In the genomic region with DNA sequence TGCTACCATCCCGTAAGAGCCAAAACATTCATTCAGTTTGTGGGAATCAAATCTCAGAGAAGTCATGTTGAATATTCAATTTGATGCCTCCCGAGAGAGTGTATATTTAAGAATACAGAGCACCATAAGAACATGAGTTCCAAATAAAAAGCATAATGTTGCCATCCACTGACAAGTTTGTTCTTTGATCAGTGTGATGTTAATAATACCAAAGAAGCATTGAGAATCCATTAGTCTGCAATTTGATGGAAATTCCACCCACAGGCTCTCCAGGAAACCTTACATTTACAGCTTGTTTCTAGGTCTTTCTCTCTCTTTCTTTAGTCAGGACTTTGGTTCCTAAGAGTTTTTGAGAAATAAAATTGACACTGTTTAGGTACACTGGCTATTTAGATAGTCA, we compare ENCODE assay signal across 1 cellular context.
TF ChIP-seq lines count a peak whose summit lies in the region.

No MANE protein-coding gene starts in this region.

TF ChIP-seq in neural cell, 6 proteins besides CTCF, POLR2A, EP300 and RAD21 (continued from another document):
- TF ChIP-seq, protein P1, sequence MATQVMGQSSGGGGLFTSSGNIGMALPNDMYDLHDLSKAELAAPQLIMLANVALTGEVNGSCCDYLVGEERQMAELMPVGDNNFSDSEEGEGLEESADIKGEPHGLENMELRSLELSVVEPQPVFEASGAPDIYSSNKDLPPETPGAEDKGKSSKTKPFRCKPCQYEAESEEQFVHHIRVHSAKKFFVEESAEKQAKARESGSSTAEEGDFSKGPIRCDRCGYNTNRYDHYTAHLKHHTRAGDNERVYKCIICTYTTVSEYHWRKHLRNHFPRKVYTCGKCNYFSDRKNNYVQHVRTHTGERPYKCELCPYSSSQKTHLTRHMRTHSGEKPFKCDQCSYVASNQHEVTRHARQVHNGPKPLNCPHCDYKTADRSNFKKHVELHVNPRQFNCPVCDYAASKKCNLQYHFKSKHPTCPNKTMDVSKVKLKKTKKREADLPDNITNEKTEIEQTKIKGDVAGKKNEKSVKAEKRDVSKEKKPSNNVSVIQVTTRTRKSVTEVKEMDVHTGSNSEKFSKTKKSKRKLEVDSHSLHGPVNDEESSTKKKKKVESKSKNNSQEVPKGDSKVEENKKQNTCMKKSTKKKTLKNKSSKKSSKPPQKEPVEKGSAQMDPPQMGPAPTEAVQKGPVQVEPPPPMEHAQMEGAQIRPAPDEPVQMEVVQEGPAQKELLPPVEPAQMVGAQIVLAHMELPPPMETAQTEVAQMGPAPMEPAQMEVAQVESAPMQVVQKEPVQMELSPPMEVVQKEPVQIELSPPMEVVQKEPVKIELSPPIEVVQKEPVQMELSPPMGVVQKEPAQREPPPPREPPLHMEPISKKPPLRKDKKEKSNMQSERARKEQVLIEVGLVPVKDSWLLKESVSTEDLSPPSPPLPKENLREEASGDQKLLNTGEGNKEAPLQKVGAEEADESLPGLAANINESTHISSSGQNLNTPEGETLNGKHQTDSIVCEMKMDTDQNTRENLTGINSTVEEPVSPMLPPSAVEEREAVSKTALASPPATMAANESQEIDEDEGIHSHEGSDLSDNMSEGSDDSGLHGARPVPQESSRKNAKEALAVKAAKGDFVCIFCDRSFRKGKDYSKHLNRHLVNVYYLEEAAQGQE (IDR thresholded peaks at IDR 0.05; ENCODE audit: borderline replicate concordance): no peak
